Comparison of ENCODE assay signal across 24 cellular contexts in the genomic region with DNA sequence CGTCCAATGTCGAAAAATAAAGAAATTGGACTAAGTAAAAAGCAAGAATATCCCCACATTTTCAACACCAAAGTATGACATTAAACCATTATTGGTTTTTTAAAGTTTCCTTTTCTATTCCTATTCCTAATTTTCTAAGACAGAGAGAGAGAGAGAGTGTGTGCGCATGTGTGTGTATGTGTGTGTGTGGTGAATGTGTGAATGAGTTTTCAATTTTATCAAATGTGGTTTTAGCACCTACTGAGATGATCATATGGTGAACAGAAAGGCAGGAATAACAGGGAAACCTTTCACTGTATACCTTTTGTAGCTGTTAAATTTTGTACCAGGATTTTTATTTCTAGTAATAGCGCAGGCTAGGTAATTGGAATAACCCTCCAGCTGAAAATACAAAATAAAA.
DNase-seq lines count a peak whose midpoint lies in the region; ATAC-seq, FAIRE-seq and TF ChIP-seq lines count a peak whose summit lies in the region.
"Had no signal": no experiment of that assay in that cellular context is flagged by ENCODE, and none has a peak within 500 bp of the region (broad histone marks: within the 10 kb centered on the region; RNA-seq: fewer than 3 reads in every experiment).

No MANE protein-coding gene starts in this region.

- H3K4me1 ChIP-seq in GM23338 (ENCODE audit: insufficient read depth): no peaks in the 10 kb centered on the region
- peaks cover 13% of the 10 kb centered on the region for H3K4me1 ChIP-seq in astrocyte (ENCODE audit: insufficient read depth, low read length)
- peaks cover 0 to 52% (median 26%) of the 10 kb centered on the region in 4 donors for H3K4me1 ChIP-seq in tibial artery
- H3K4me1 ChIP-seq: BE2C had no signal

- H3K36me3 ChIP-seq in GM23338 (ENCODE audit: insufficient read depth) (no peaks in the 10 kb centered on the region), astrocyte (ENCODE audit: insufficient read depth, low read length) (no peaks in the 10 kb centered on the region), tibial artery (no peaks in the 10 kb centered on the region)
- H3K36me3 ChIP-seq: BE2C, SJSA1 had no signal

- H3K27me3 Mint-ChIP-seq in GM23338 (ENCODE audit: insufficient read depth, low read depth, poor library complexity): peaks cover 1% of the 10 kb centered on the region
- no peaks in the 10 kb centered on the region for H3K27me3 Mint-ChIP-seq in astrocyte (ENCODE audit: low read depth, unreplicated experiment)
- H3K27me3 Mint-ChIP-seq in natural killer cell treated with Interleukin-12 subunit alpha and Interleukin-12 subunit beta and Interleukin-15 and Interleukin-18, amount 100 ng/mL, for 72 hours: no peaks in the 10 kb centered on the region

- H3K27ac ChIP-seq in GM23338 (ENCODE audit: low read depth) (no peak overlapping the region), astrocyte (ENCODE audit: low read depth, low read length) (no peak overlapping the region), tibial artery (peak overlapping the region; percentile 73 to 74)
- H3K27ac ChIP-seq: SJSA1 had no signal

- H4K20me1 ChIP-seq in GM23338 (replicated peaks; ENCODE audit: insufficient read depth) (no peaks in the 10 kb centered on the region), astrocyte (ENCODE audit: insufficient read depth, low read length) (no peaks in the 10 kb centered on the region)

- no peaks in the 10 kb centered on the region for H3K9me2 ChIP-seq in GM23338 (ENCODE audit: insufficient read depth)

- H3K27ac Mint-ChIP-seq in GM23338 (no peak overlapping the region), astrocyte (ENCODE audit: unreplicated experiment) (peak overlapping the region; percentile 79)
- peak overlapping the region; percentile 34 to 65 for H3K27ac Mint-ChIP-seq in natural killer cell treated with Interleukin-12 subunit alpha and Interleukin-12 subunit beta and Interleukin-15 and Interleukin-18, amount 100 ng/mL, for 72 hours

- H3K9ac ChIP-seq in astrocyte (ENCODE audit: low read length): no peak overlapping the region

- TF ChIP-seq CTCF in GM23338 (conservative IDR thresholded peaks at IDR 0.05; ENCODE audit: low read depth in 2 of 2): no peak
- TF ChIP-seq CTCF in astrocyte (IDR thresholded peaks at IDR 0.05; ENCODE audit: insufficient read depth, low read depth, low read length): no peak
- no peak for TF ChIP-seq CTCF in tibial artery (IDR thresholded peaks at IDR 0.05)

- FAIRE-seq in astrocyte (lab: Jason Lieb, UNC): no peak
- FAIRE-seq: HTR-8/SVneo had no signal

- H3K27me3 ChIP-seq in GM23338 (ENCODE audit: insufficient read depth) (no peaks in the 10 kb centered on the region), astrocyte (ENCODE audit: insufficient read depth, low read length) (no peaks in the 10 kb centered on the region), tibial artery (no peaks in the 10 kb centered on the region)
- H3K27me3 ChIP-seq: SJSA1 had no signal

- H3K4me1 Mint-ChIP-seq in GM23338 (no peaks in the 10 kb centered on the region), astrocyte (ENCODE audit: low read depth, unreplicated experiment) (peaks cover 19% of the 10 kb centered on the region)
- peaks cover 37 to 39% of the 10 kb centered on the region in 2 donors for H3K4me1 Mint-ChIP-seq in natural killer cell treated with Interleukin-12 subunit alpha and Interleukin-12 subunit beta and Interleukin-15 and Interleukin-18, amount 100 ng/mL, for 72 hours (ENCODE audit: low read depth in 2 of 2)

- H3K4me3 Mint-ChIP-seq in GM23338 (no peak overlapping the region), astrocyte (ENCODE audit: unreplicated experiment) (no peak overlapping the region)
- peak overlapping the region; percentile 64 for H3K4me3 Mint-ChIP-seq in natural killer cell treated with Interleukin-12 subunit alpha and Interleukin-12 subunit beta and Interleukin-15 and Interleukin-18, amount 100 ng/mL, for 72 hours
- H3K4me3 Mint-ChIP-seq: CD14-positive monocyte had no signal

- ATAC-seq in GM23338: no peak
- ATAC-seq in natural killer cell treated with Interleukin-12 subunit alpha and Interleukin-12 subunit beta and Interleukin-15 and Interleukin-18, amount 100 ng/mL, for 72 hours: no peak
- ATAC-seq: HCT116, PC-3 had no signal

- no peaks in the 10 kb centered on the region for H3K36me3 Mint-ChIP-seq in GM23338 (ENCODE audit: low read depth)
- H3K36me3 Mint-ChIP-seq in astrocyte (ENCODE audit: low read depth, unreplicated experiment): no peaks in the 10 kb centered on the region
- no peaks in the 10 kb centered on the region for H3K36me3 Mint-ChIP-seq in natural killer cell treated with Interleukin-12 subunit alpha and Interleukin-12 subunit beta and Interleukin-15 and Interleukin-18, amount 100 ng/mL, for 72 hours
- H3K36me3 Mint-ChIP-seq: CD14-positive monocyte had no signal

- no peak overlapping the region for H3K4me2 ChIP-seq in GM23338
- H3K4me2 ChIP-seq in astrocyte (ENCODE audit: low read length): no peak overlapping the region

- DNase-seq in GM23338 (ENCODE audit: low spot score) (no peak), astrocyte (ENCODE audit: low read depth) (no peak), tibial artery (no peak), RPMI8226 (no peak), GM19238 (ENCODE audit: insufficient read length, low spot score) (no peak), NCI-H2107 (lab: John Stamatoyannopoulos, UW) (no peak)
- DNase-seq in natural killer cell treated with Interleukin-12 subunit alpha and Interleukin-12 subunit beta and Interleukin-15 and Interleukin-18, amount 100 ng/mL, for 72 hours (ENCODE audit: low spot score): no peak
- DNase-seq: ACHN, BE2C, Calu3, DMS79 treated with DMSO at 0.1 percent for 48 hours, GF-D8, KBM-7, MV-4-11, NCI-H1105, NCI-H1436 treated with DMSO at 0.1 percent for 48 hours, NCI-H187 treated with DMSO at 0.1 percent for 48 hours, NCI-H524 treated with DMSO at 0.1 percent for 48 hours, Right ventricle myocardium superior had no signal

- H3K9me3 ChIP-seq in astrocyte (ENCODE audit: insufficient read depth, low read depth, low read length): no peaks in the 10 kb centered on the region
- H3K9me3 ChIP-seq in tibial artery: no peaks in the 10 kb centered on the region
- H3K9me3 ChIP-seq: BE2C had no signal

- H3K79me2 ChIP-seq in GM23338 (replicated peaks; ENCODE audit: insufficient read depth) (no peaks in the 10 kb centered on the region), astrocyte (ENCODE audit: insufficient read depth, low read length) (no peaks in the 10 kb centered on the region)

- H3K4me3 ChIP-seq in GM23338 (no peak overlapping the region), astrocyte (ENCODE audit: insufficient read depth, low read depth, low read length) (no peak overlapping the region), tibial artery (no peak overlapping the region)
- H3K4me3 ChIP-seq: SJSA1 had no signal

- intact Hi-C loops in tibial artery (cut with DNase I; ENCODE audit: low total_unique reads): loop anchor here (5.0 kb wide), 1 partner anchor 33 kb away; no protein-coding TSS in a partner anchor

- no peaks in the 10 kb centered on the region for H3F3A ChIP-seq in GM23338 (replicated peaks; ENCODE audit: low read depth)

- H3K9me3 Mint-ChIP-seq in GM23338: peaks cover 4% of the 10 kb centered on the region; the same call in 1 of the 3 replicates
- no peaks in the 10 kb centered on the region for H3K9me3 Mint-ChIP-seq in astrocyte (ENCODE audit: unreplicated experiment)
- H3K9me3 Mint-ChIP-seq in natural killer cell treated with Interleukin-12 subunit alpha and Interleukin-12 subunit beta and Interleukin-15 and Interleukin-18, amount 100 ng/mL, for 72 hours: no peaks in the 10 kb centered on the region

- H2AFZ ChIP-seq in GM23338 (0 out of 2 replicates have a peak overlapping the region, but pooled peaks have one; percentile 2), astrocyte (ENCODE audit: low read depth, low read length) (no peak overlapping the region)

TF ChIP-seq in GM23338, 12 proteins besides CTCF, POLR2A, EP300 and RAD21 (continues in another document):
- TF ChIP-seq POLR2AphosphoS5 (IDR thresholded peaks at IDR 0.05; ENCODE audit: low read depth) (no peak), ZNF331 (CRISPR knock-in tag; IDR thresholded peaks at IDR 0.05; ENCODE audit: low read depth) (no peak), CREB1 (CRISPR knock-in tag; IDR thresholded peaks at IDR 0.05; ENCODE audit: low read depth) (no peak), STAT1 (IDR thresholded peaks at IDR 0.05; ENCODE audit: unreplicated experiment) (no peak), ZNF114 (CRISPR knock-in tag; IDR thresholded peaks at IDR 0.05) (no peak), NANOG (IDR thresholded peaks at IDR 0.05; ENCODE audit: borderline replicate concordance) (no peak)
- TF ChIP-seq, protein P1, sequence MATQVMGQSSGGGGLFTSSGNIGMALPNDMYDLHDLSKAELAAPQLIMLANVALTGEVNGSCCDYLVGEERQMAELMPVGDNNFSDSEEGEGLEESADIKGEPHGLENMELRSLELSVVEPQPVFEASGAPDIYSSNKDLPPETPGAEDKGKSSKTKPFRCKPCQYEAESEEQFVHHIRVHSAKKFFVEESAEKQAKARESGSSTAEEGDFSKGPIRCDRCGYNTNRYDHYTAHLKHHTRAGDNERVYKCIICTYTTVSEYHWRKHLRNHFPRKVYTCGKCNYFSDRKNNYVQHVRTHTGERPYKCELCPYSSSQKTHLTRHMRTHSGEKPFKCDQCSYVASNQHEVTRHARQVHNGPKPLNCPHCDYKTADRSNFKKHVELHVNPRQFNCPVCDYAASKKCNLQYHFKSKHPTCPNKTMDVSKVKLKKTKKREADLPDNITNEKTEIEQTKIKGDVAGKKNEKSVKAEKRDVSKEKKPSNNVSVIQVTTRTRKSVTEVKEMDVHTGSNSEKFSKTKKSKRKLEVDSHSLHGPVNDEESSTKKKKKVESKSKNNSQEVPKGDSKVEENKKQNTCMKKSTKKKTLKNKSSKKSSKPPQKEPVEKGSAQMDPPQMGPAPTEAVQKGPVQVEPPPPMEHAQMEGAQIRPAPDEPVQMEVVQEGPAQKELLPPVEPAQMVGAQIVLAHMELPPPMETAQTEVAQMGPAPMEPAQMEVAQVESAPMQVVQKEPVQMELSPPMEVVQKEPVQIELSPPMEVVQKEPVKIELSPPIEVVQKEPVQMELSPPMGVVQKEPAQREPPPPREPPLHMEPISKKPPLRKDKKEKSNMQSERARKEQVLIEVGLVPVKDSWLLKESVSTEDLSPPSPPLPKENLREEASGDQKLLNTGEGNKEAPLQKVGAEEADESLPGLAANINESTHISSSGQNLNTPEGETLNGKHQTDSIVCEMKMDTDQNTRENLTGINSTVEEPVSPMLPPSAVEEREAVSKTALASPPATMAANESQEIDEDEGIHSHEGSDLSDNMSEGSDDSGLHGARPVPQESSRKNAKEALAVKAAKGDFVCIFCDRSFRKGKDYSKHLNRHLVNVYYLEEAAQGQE (IDR thresholded peaks at IDR 0.05; ENCODE audit: unreplicated experiment): no peak

Comparison
In these comparisons a context has a peak if more than half of its experiments do, and no peak if none do; other contexts are left out.
1. H3K27ac ChIP-seq: peak in tibial artery (2 of 2); none in GM23338 (single experiment) and astrocyte (single experiment).